Comparison of ENCODE assay signal across 9 cellular contexts in genomic region chr20:31716818-31717477, GRCh38. TPM values are rescaled to one million over a fixed set of nuclear protein-coding genes. Genes with fewer than 3 reads are reported as not detected.
DNase-seq lines count a peak whose midpoint lies in the region; ATAC-seq, FAIRE-seq and TF ChIP-seq lines count a peak whose summit lies in the region.
"Had no signal": no experiment of that assay in that cellular context is flagged by ENCODE, and none has a peak within 500 bp of the region (broad histone marks: within the 10 kb centered on the region; RNA-seq: fewer than 3 reads in every experiment).

No MANE protein-coding gene starts in this region.

- H3K79me2 ChIP-seq in HepG2 (ENCODE audit: insufficient read depth, low read length): peaks cover 98% of the 10 kb centered on the region

- H3K27me3 Mint-ChIP-seq in activated CD8-positive, alpha-beta T cell treated with anti-CD3 and anti-CD28 coated beads, Interleukin-2, amount 10 ng/mL, durations not matched to agents 7 days and 5 days (ENCODE audit: low read depth): no peaks in the 10 kb centered on the region

- no TSS peak for BruUV-seq in HepG2 (replicated peaks; lab: Mats Ljungman, UMichigan)

- no peaks in the 10 kb centered on the region for H3K27me3 ChIP-seq in right cardiac atrium (ENCODE audit: control insufficient read depth, insufficient read depth)
- no peaks in the 10 kb centered on the region; a peak in 1 of 5 replicates for H3K27me3 ChIP-seq in HepG2 (ENCODE audit: control insufficient read depth in 1 of 2, insufficient read depth in 2 of 2, low read length in 2 of 2)
- H3K27me3 ChIP-seq in uterus: no peaks in the 10 kb centered on the region

- H3K9me3 Mint-ChIP-seq in activated CD8-positive, alpha-beta T cell treated with anti-CD3 and anti-CD28 coated beads, Interleukin-2, amount 10 ng/mL, durations not matched to agents 7 days and 5 days (ENCODE audit: insufficient read depth): no peaks in the 10 kb centered on the region

- H3K27ac Mint-ChIP-seq in activated CD8-positive, alpha-beta T cell treated with anti-CD3 and anti-CD28 coated beads, Interleukin-2, amount 10 ng/mL, durations not matched to agents 7 days and 5 days: peak overlapping the region; percentile 45

- peak overlapping the region; percentile 58 for H3K9ac ChIP-seq in HepG2 (ENCODE audit: insufficient read depth, low read depth, low read length)

- H3K4me3 ChIP-seq in right cardiac atrium (ENCODE audit: low read length): peak overlapping the region; percentile 1
- H3K4me3 ChIP-seq in HepG2 (replicated peaks in 1 of 3; ENCODE audit: insufficient read depth in 1 of 3, low read depth in 2 of 3, low read length in 3 of 3): peak overlapping the region; percentile 45 to 50 (median 49)
- H3K4me3 ChIP-seq in uterus: no peak overlapping the region

- ATAC-seq in right cardiac atrium: no peak
- ATAC-seq in activated CD8-positive, alpha-beta T cell treated with anti-CD3 and anti-CD28 coated beads, Interleukin-2, amount 10 ng/mL, durations not matched to agents 7 days and 5 days: no peak
- no peak for ATAC-seq in HepG2

- intact Hi-C loops in right cardiac atrium (cut with DNase I) (no loop called here), cardiac septum (cut with DNase I) (no loop called here), HepG2 (cut with micrococcal nuclease; ENCODE audit: unreplicated experiment) (loop anchor here (1.0 kb wide), 1 partner anchor 8 kb away; no protein-coding TSS in a partner anchor), uterus (cut with DNase I; ENCODE audit: low total_unique reads) (no loop called here)

- no peak for TF ChIP-seq RAD21 in HepG2 (CRISPR knock-in tag; IDR thresholded peaks at IDR 0.05)

- TF ChIP-seq EP300 in HepG2 (IDR thresholded peaks at IDR 0.05; ENCODE audit: low read depth in 2 of 2, low read length in 2 of 2) (no peak; a peak in 1 of 4 replicates), HepG2 (CRISPR knock-in tag; IDR thresholded peaks at IDR 0.05; ENCODE audit: borderline replicate concordance) (no peak)

- peaks cover 92% of the 10 kb centered on the region for H3K36me3 Mint-ChIP-seq in activated CD8-positive, alpha-beta T cell treated with anti-CD3 and anti-CD28 coated beads, Interleukin-2, amount 10 ng/mL, durations not matched to agents 7 days and 5 days (ENCODE audit: low read depth)

- H2AFZ ChIP-seq in HepG2 (ENCODE audit: low read length): no peak overlapping the region

- TF ChIP-seq POLR2A in HepG2 (IDR thresholded peaks at IDR 0.05; ENCODE audit: insufficient read depth in 1 of 2, low read depth in 2 of 2, low read length in 2 of 2) (no peak), uterus (IDR thresholded peaks at IDR 0.05) (no peak)

- H3K4me1 ChIP-seq in right cardiac atrium (ENCODE audit: control insufficient read depth, insufficient read depth, low read length) (peaks cover 31% of the 10 kb centered on the region), HepG2 (ENCODE audit: insufficient read depth, low read length) (peaks cover 87% of the 10 kb centered on the region), uterus (peaks cover 0 to 17% of the 10 kb centered on the region in 2 donors)

- no peak for FAIRE-seq in HepG2 (lab: Jason Lieb, UNC)
- FAIRE-seq: G401.6 had no signal

- CTCF ChIA-PET in activated CD8-positive, alpha-beta T cell treated with anti-CD3 and anti-CD28 coated beads, Interleukin-2, amount 10 ng/mL, durations not matched to agents 7 days and 5 days (lab: Charles Lee): interaction anchor here (0.7 to 10.9 kb wide), 15 partner anchors 7 to 156 kb away, joined by 3 to 677 read pairs (median 5); no protein-coding TSS in a partner anchor
- CTCF ChIA-PET in HepG2 (lab: Yijun Ruan, JAX; ENCODE audit: low intra/inter-chr PET ratio, low total read pairs): no interaction called here

- TF ChIP-seq CTCF in HepG2 (CRISPR knock-in tag; IDR thresholded peaks at IDR 0.05) (no peak), uterus (IDR thresholded peaks at IDR 0.05) (no peak)

- in situ Hi-C loops in HepG2 (cut with HindIII; ENCODE audit: extremely low pct_ligation_motif_present, low pct_unique_long_range_greater_than_20kb): no loop called here

- POLR2A ChIA-PET in activated CD8-positive, alpha-beta T cell treated with anti-CD3 and anti-CD28 coated beads, Interleukin-2, amount 10 ng/mL, durations not matched to agents 7 days and 5 days (lab: Charles Lee): interaction anchor here (0.7 to 11.5 kb wide), 7 partner anchors 10 to 126 kb away, joined by 3 to 193 read pairs (median 5); no protein-coding TSS in a partner anchor
- POLR2A ChIA-PET in HepG2 (lab: Yijun Ruan, JAX): interaction anchor here (1.0 to 33.2 kb wide), 6 partner anchors 10 to 112 kb away, joined by 3 to 2822 read pairs (median 328); partner anchors contain the start of genes ID1 and TPX2

- H3K4me1 Mint-ChIP-seq in activated CD8-positive, alpha-beta T cell treated with anti-CD3 and anti-CD28 coated beads, Interleukin-2, amount 10 ng/mL, durations not matched to agents 7 days and 5 days (ENCODE audit: low read depth): peaks cover 80% of the 10 kb centered on the region

- H3K27ac ChIP-seq in right cardiac atrium (ENCODE audit: low read length) (peak overlapping the region; percentile 76), HepG2 (ENCODE audit: extremely low read length, insufficient read depth, low read length) (peak overlapping the region; percentile 38), uterus (peak overlapping the region; percentile 43 to 98)

- DNase-seq in right cardiac atrium: no peak
- DNase-seq in cardiac septum (ENCODE audit: low spot score): no peak
- no peak for DNase-seq in activated CD8-positive, alpha-beta T cell treated with anti-CD3 and anti-CD28 coated beads, Interleukin-2, amount 10 ng/mL, durations not matched to agents 7 days and 5 days
- DNase-seq in HepG2 (ENCODE audit: low spot score): no peak
- no peak for DNase-seq in uterus
- no peak for DNase-seq in NCI-H1694 (lab: John Stamatoyannopoulos, UW)
- no peak for DNase-seq in NCI-H1105 treated with DMSO at 0.1 percent for 48 hours (lab: John Stamatoyannopoulos, UW)
- DNase-seq in EL: no peak

- peak overlapping the region; percentile 90 for H3K4me3 Mint-ChIP-seq in activated CD8-positive, alpha-beta T cell treated with anti-CD3 and anti-CD28 coated beads, Interleukin-2, amount 10 ng/mL, durations not matched to agents 7 days and 5 days

- peaks cover 9% of the 10 kb centered on the region; the same call in 1 of the 2 replicates for H4K20me1 ChIP-seq in HepG2 (ENCODE audit: insufficient read depth, low read length)

- 60% methylated on average over 5 of the region's 5 CpGs for WGBS in right cardiac atrium
- 79% methylated on average over 5 of the region's 5 CpGs for WGBS in HepG2 (ENCODE audit: low lambda C conversion rate)

- H3K36me3 ChIP-seq in HepG2 (replicated peaks in 1 of 2; ENCODE audit: control insufficient read depth in 1 of 2, insufficient read depth in 2 of 2, low read length in 2 of 2) (peaks cover 19 to 72% of the 10 kb centered on the region in 2 experiments), uterus (no peaks in the 10 kb centered on the region)

- peak overlapping the region; percentile 83 for H3K4me2 ChIP-seq in HepG2 (ENCODE audit: low read depth, low read length)

- H3K9me3 ChIP-seq in right cardiac atrium (ENCODE audit: control insufficient read depth, low read length) (no peaks in the 10 kb centered on the region), HepG2 (ENCODE audit: low read length) (no peaks in the 10 kb centered on the region), uterus (no peaks in the 10 kb centered on the region)

RNA-seq across cellular contexts. Expression of gene BCL2L1, which starts 5.7 kb away (rescaled TPM):
- total RNA-seq in right cardiac atrium (10 to 100 TPM; 39.9 to 56.9 (median 46.1) TPM), cardiac septum (42.5 TPM), HepG2 (2016; rRNA removed; fragmentation: Illumina TruSeq; extraction: Trizol) (164 and 200 TPM in 2 replicates), uterus (100 to 1,000 TPM in 1 of 4 donors, 10 to 100 TPM in 3; 35.0 to 113 (median 57.4) TPM)
- polyA plus RNA-seq in right cardiac atrium (46.0 TPM), HepG2 (2011; rRNA removed) (258 and 259 TPM in 2 replicates)
- 10 to 100 TPM; 71.4 to 73.0 TPM for total RNA-seq in activated CD8-positive, alpha-beta T cell treated with anti-CD3 and anti-CD28 coated beads, Interleukin-2, amount 10 ng/mL, durations not matched to agents 7 days and 5 days
- 60.9 and 61.0 TPM in 2 replicates for total RNA-seq in HepG2 (2016; cell fraction: cytosol; rRNA removed; fragmentation: Illumina TruSeq; extraction: Trizol; ENCODE audit: low read depth)
- 169 and 173 TPM in 2 replicates for total RNA-seq in HepG2 (2016; cell fraction: insoluble cytoplasmic fraction; rRNA removed; fragmentation: Illumina TruSeq; extraction: Trizol)
- total RNA-seq in HepG2 (2016; cell fraction: membrane; rRNA removed; fragmentation: Illumina TruSeq; extraction: Trizol): 190 and 201 TPM in 2 replicates
- total RNA-seq in HepG2 (2016; cell fraction: nucleus; rRNA removed; fragmentation: Illumina TruSeq; extraction: Trizol): 135 and 148 TPM in 2 replicates
- polyA plus RNA-seq in HepG2 (2011; cell fraction: cytosol; rRNA removed): 215 and 224 TPM in 2 replicates
- 123 and 146 TPM in 2 replicates for polyA plus RNA-seq in HepG2 (2011; cell fraction: nucleus; rRNA removed)
- polyA plus RNA-seq in HepG2 (2012): 184 and 192 TPM in 2 replicates
- 77.5 and 91.4 TPM in 2 replicates for polyA plus RNA-seq in HepG2 (2016; cell fraction: cytosol; fragmentation: Illumina TruSeq; extraction: Trizol; ENCODE audit: low read depth)
- 214 and 252 TPM in 2 replicates for polyA plus RNA-seq in HepG2 (2016; cell fraction: insoluble cytoplasmic fraction; fragmentation: Illumina TruSeq; extraction: Trizol; ENCODE audit: low read depth)
- polyA plus RNA-seq in HepG2 (2016; cell fraction: membrane; fragmentation: Illumina TruSeq; extraction: Trizol; ENCODE audit: low read depth): 208 and 211 TPM in 2 replicates
- 168 and 174 TPM in 2 replicates for polyA plus RNA-seq in HepG2 (2016; cell fraction: nucleus; fragmentation: Illumina TruSeq; extraction: Trizol; ENCODE audit: insufficient read depth, low read depth)
- polyA minus RNA-seq in HepG2 (2011; rRNA and poly(A)+ RNA removed; ENCODE audit: low replicate concordance): 34.8 and 259 TPM in 2 replicates
- polyA minus RNA-seq in HepG2 (2011; cell fraction: cytosol; rRNA and poly(A)+ RNA removed): 124 TPM in 2 replicates
- polyA minus RNA-seq in HepG2 (2011; cell fraction: nucleus; rRNA and poly(A)+ RNA removed): 215 and 221 TPM in 2 replicates

RNA-seq across cellular contexts. Expression of gene TPX2, which starts 22.1 kb away (rescaled TPM):
- total RNA-seq in right cardiac atrium: 1 to 10 TPM in 2 of 4 donors, under 1 TPM in 2; 0.67 to 2.5 (median 1.5) TPM
- 0.41 TPM for polyA plus RNA-seq in right cardiac atrium
- 0.78 TPM for total RNA-seq in cardiac septum
- total RNA-seq in activated CD8-positive, alpha-beta T cell treated with anti-CD3 and anti-CD28 coated beads, Interleukin-2, amount 10 ng/mL, durations not matched to agents 7 days and 5 days: 100 to 1,000 TPM; 172 to 174 TPM
- 124 and 190 TPM in 2 replicates for total RNA-seq in HepG2 (2016; rRNA removed; fragmentation: Illumina TruSeq; extraction: Trizol)
- total RNA-seq in HepG2 (2016; cell fraction: cytosol; rRNA removed; fragmentation: Illumina TruSeq; extraction: Trizol; ENCODE audit: low read depth): 19.7 and 21.4 TPM in 2 replicates
- 123 and 174 TPM in 2 replicates for total RNA-seq in HepG2 (2016; cell fraction: insoluble cytoplasmic fraction; rRNA removed; fragmentation: Illumina TruSeq; extraction: Trizol)
- 59.2 and 59.7 TPM in 2 replicates for total RNA-seq in HepG2 (2016; cell fraction: membrane; rRNA removed; fragmentation: Illumina TruSeq; extraction: Trizol)
- total RNA-seq in HepG2 (2016; cell fraction: nucleus; rRNA removed; fragmentation: Illumina TruSeq; extraction: Trizol): 91.9 and 95.0 TPM in 2 replicates
- 20.0 and 34.3 TPM in 2 replicates for polyA plus RNA-seq in HepG2 (2011; rRNA removed)
- polyA plus RNA-seq in HepG2 (2011; cell fraction: cytosol; rRNA removed): 21.1 and 21.9 TPM in 2 replicates
- 16.5 and 21.6 TPM in 2 replicates for polyA plus RNA-seq in HepG2 (2011; cell fraction: nucleus; rRNA removed)
- 28.3 and 61.6 TPM in 2 replicates for polyA plus RNA-seq in HepG2 (2012)
- polyA plus RNA-seq in HepG2 (2016; cell fraction: cytosol; fragmentation: Illumina TruSeq; extraction: Trizol; ENCODE audit: low read depth): 8.4 and 9.3 TPM in 2 replicates
- 186 and 207 TPM in 2 replicates for polyA plus RNA-seq in HepG2 (2016; cell fraction: insoluble cytoplasmic fraction; fragmentation: Illumina TruSeq; extraction: Trizol; ENCODE audit: low read depth)
- polyA plus RNA-seq in HepG2 (2016; cell fraction: membrane; fragmentation: Illumina TruSeq; extraction: Trizol; ENCODE audit: low read depth): 30.8 and 32.2 TPM in 2 replicates
- polyA plus RNA-seq in HepG2 (2016; cell fraction: nucleus; fragmentation: Illumina TruSeq; extraction: Trizol; ENCODE audit: insufficient read depth, low read depth): 122 and 124 TPM in 2 replicates
- 23.1 and 74.5 TPM in 2 replicates for polyA minus RNA-seq in HepG2 (2011; rRNA and poly(A)+ RNA removed; ENCODE audit: low replicate concordance)
- polyA minus RNA-seq in HepG2 (2011; cell fraction: cytosol; rRNA and poly(A)+ RNA removed): 31.8 and 39.1 TPM in 2 replicates
- polyA minus RNA-seq in HepG2 (2011; cell fraction: nucleus; rRNA and poly(A)+ RNA removed): 42.3 and 53.4 TPM in 2 replicates
- 10 to 100 TPM in 1 of 4 donors, under 1 TPM in 2, not detected in 1; 0.12 to 32.4 (median 0.59) TPM for total RNA-seq in uterus

Comparison
In these comparisons a context has a peak if more than half of its experiments do, and no peak if none do; other contexts are left out.
1. H3K4me3 ChIP-seq: peak in right cardiac atrium (single experiment) and HepG2 (3 of 3); none in uterus (0 of 2).
2. Peak in every context shown above with its lines, with median percentiles within 50 percentile points of each other: H3K27ac ChIP-seq.